1 cellular context compared by ENCODE assay signal in the genomic region with DNA sequence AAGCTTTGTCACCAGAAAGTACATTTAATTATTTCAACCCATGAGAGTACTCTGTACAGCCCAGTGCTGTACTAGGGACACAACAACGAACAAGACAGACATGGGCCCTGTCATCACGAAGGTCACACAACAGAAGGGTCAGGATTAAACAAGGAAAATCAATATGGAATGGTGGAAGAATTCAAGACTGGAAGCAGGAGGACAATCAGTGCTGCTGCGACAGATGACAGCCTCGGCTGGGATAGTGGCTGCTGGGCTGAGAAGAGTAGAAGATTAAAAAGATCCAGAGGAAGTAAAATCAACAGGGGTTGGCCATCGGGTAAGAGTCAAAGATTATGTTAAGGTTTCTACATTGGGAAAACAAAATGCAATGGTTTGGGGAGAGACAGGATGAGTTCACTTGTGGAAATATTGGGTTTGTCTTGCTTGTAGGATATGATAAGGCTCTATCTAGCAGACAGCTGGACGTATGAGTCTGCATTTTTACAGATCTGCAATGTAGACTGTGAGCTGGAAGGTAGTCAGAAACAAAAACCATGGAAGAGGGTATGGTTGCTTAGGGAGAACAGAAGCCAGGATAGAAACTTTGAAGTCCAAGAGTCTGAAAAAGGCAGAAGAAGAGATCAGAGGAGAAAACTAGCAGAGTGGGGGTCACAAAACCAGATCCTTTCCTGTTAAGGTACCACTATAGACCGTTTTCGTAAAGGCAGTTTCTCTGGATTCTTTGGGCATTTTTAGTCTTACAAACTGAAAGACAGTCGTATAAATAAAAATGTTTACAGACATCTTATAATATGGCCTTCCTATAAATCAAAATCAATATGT.
TF ChIP-seq lines count a peak whose summit lies in the region.

No MANE protein-coding gene starts in this region.

TF ChIP-seq in K562, 482 proteins besides CTCF, POLR2A, EP300 and RAD21 (continued from another document and continues in another):
- TF ChIP-seq, protein P1, sequence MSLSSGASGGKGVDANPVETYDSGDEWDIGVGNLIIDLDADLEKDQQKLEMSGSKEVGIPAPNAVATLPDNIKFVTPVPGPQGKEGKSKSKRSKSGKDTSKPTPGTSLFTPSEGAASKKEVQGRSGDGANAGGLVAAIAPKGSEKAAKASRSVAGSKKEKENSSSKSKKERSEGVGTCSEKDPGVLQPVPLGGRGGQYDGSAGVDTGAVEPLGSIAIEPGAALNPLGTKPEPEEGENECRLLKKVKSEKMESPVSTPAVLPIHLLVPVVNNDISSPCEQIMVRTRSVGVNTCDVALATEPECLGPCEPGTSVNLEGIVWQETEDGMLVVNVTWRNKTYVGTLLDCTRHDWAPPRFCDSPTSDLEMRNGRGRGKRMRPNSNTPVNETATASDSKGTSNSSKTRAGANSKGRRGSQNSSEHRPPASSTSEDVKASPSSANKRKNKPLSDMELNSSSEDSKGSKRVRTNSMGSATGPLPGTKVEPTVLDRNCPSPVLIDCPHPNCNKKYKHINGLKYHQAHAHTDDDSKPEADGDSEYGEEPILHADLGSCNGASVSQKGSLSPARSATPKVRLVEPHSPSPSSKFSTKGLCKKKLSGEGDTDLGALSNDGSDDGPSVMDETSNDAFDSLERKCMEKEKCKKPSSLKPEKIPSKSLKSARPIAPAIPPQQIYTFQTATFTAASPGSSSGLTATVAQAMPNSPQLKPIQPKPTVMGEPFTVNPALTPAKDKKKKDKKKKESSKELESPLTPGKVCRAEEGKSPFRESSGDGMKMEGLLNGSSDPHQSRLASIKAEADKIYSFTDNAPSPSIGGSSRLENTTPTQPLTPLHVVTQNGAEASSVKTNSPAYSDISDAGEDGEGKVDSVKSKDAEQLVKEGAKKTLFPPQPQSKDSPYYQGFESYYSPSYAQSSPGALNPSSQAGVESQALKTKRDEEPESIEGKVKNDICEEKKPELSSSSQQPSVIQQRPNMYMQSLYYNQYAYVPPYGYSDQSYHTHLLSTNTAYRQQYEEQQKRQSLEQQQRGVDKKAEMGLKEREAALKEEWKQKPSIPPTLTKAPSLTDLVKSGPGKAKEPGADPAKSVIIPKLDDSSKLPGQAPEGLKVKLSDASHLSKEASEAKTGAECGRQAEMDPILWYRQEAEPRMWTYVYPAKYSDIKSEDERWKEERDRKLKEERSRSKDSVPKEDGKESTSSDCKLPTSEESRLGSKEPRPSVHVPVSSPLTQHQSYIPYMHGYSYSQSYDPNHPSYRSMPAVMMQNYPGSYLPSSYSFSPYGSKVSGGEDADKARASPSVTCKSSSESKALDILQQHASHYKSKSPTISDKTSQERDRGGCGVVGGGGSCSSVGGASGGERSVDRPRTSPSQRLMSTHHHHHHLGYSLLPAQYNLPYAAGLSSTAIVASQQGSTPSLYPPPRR (CRISPR knock-in tag; IDR thresholded peaks at IDR 0.05; ENCODE audit: borderline replicate concordance) = no peak
- TF ChIP-seq, protein P2, sequence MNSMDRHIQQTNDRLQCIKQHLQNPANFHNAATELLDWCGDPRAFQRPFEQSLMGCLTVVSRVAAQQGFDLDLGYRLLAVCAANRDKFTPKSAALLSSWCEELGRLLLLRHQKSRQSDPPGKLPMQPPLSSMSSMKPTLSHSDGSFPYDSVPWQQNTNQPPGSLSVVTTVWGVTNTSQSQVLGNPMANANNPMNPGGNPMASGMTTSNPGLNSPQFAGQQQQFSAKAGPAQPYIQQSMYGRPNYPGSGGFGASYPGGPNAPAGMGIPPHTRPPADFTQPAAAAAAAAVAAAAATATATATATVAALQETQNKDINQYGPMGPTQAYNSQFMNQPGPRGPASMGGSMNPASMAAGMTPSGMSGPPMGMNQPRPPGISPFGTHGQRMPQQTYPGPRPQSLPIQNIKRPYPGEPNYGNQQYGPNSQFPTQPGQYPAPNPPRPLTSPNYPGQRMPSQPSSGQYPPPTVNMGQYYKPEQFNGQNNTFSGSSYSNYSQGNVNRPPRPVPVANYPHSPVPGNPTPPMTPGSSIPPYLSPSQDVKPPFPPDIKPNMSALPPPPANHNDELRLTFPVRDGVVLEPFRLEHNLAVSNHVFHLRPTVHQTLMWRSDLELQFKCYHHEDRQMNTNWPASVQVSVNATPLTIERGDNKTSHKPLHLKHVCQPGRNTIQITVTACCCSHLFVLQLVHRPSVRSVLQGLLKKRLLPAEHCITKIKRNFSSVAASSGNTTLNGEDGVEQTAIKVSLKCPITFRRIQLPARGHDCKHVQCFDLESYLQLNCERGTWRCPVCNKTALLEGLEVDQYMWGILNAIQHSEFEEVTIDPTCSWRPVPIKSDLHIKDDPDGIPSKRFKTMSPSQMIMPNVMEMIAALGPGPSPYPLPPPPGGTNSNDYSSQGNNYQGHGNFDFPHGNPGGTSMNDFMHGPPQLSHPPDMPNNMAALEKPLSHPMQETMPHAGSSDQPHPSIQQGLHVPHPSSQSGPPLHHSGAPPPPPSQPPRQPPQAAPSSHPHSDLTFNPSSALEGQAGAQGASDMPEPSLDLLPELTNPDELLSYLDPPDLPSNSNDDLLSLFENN (IDR thresholded peaks at IDR 0.05; ENCODE audit: low read depth in 2 of 2, low read length in 2 of 2) = no peak
- TF ChIP-seq E2F3 (CRISPR knock-in tag; IDR thresholded peaks at IDR 0.05) (no peak), ZNF174 (CRISPR knock-in tag; IDR thresholded peaks at IDR 0.05) (no peak), TCF7 (IDR thresholded peaks at IDR 0.05; ENCODE audit: borderline replicate concordance) (no peak), MAFG (tag; conservative IDR thresholded peaks at IDR 0.05) (peak; percentile 96), CHD1 (IDR thresholded peaks at IDR 0.05; ENCODE audit: low read length) (no peak), SMARCA5 (IDR thresholded peaks at IDR 0.05) (0 out of 2 replicates have a peak, but pooled peaks have one; percentile 20), MEF2D (tag; conservative IDR thresholded peaks at IDR 0.05; ENCODE audit: low read depth) (no peak; the same call in 1 of the 2 replicates), PHB2 (IDR thresholded peaks at IDR 0.05; ENCODE audit: low read depth) (peak; percentile 54; the same call in 1 of the 2 replicates), KLF1 (tag; IDR thresholded peaks at IDR 0.05) (no peak), TEAD2 (tag; IDR thresholded peaks at IDR 0.05) (no peak), SP1 (CRISPR knock-in tag; IDR thresholded peaks at IDR 0.05) (no peak), CCNT2 (IDR thresholded peaks at IDR 0.05; ENCODE audit: borderline replicate concordance, extremely low read depth, insufficient read length, low read depth, low read length) (no peak), ZNF507 (tag; conservative IDR thresholded peaks at IDR 0.05) (no peak), HNRNPK (IDR thresholded peaks at IDR 0.05; ENCODE audit: low read depth, low read length, poor library complexity, severe bottlenecking) (no peak), SPI1 (IDR thresholded peaks at IDR 0.05; ENCODE audit: borderline replicate concordance, low read depth, low read length) (no peak), NR3C1 (CRISPR knock-in tag; IDR thresholded peaks at IDR 0.05) (no peak), LARP7 (IDR thresholded peaks at IDR 0.05) (no peak), ZNF75A (CRISPR knock-in tag; IDR thresholded peaks at IDR 0.05) (no peak), SREBF1 (IDR thresholded peaks at IDR 0.05; ENCODE audit: borderline replicate concordance, low read depth, low read length) (no peak), SMAD4 (CRISPR knock-in tag; conservative IDR thresholded peaks at IDR 0.05) (peak; percentile 95), ZNF224 (CRISPR knock-in tag; IDR thresholded peaks at IDR 0.05) (no peak), NFIX (CRISPR knock-in tag; IDR thresholded peaks at IDR 0.05; ENCODE audit: low read depth) (no peak), POLR3A (IDR thresholded peaks at IDR 0.05; ENCODE audit: borderline replicate concordance, extremely low read depth, insufficient read depth, insufficient read length) (no peak), ZC3H4 (CRISPR knock-in tag; IDR thresholded peaks at IDR 0.05; ENCODE audit: borderline replicate concordance) (no peak)
- TF ChIP-seq, protein P3, sequence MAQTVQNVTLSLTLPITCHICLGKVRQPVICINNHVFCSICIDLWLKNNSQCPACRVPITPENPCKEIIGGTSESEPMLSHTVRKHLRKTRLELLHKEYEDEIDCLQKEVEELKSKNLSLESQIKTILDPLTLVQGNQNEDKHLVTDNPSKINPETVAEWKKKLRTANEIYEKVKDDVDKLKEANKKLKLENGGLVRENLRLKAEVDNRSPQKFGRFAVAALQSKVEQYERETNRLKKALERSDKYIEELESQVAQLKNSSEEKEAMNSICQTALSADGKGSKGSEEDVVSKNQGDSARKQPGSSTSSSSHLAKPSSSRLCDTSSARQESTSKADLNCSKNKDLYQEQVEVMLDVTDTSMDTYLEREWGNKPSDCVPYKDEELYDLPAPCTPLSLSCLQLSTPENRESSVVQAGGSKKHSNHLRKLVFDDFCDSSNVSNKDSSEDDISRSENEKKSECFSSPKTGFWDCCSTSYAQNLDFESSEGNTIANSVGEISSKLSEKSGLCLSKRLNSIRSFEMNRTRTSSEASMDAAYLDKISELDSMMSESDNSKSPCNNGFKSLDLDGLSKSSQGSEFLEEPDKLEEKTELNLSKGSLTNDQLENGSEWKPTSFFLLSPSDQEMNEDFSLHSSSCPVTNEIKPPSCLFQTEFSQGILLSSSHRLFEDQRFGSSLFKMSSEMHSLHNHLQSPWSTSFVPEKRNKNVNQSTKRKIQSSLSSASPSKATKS (CRISPR knock-in tag; IDR thresholded peaks at IDR 0.05) = no peak; the same call in 1 of the 2 replicates
- TF ChIP-seq, protein P4, sequence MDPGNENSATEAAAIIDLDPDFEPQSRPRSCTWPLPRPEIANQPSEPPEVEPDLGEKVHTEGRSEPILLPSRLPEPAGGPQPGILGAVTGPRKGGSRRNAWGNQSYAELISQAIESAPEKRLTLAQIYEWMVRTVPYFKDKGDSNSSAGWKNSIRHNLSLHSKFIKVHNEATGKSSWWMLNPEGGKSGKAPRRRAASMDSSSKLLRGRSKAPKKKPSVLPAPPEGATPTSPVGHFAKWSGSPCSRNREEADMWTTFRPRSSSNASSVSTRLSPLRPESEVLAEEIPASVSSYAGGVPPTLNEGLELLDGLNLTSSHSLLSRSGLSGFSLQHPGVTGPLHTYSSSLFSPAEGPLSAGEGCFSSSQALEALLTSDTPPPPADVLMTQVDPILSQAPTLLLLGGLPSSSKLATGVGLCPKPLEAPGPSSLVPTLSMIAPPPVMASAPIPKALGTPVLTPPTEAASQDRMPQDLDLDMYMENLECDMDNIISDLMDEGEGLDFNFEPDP (CRISPR knock-in tag; IDR thresholded peaks at IDR 0.05) = no peak
- TF ChIP-seq, protein P5, sequence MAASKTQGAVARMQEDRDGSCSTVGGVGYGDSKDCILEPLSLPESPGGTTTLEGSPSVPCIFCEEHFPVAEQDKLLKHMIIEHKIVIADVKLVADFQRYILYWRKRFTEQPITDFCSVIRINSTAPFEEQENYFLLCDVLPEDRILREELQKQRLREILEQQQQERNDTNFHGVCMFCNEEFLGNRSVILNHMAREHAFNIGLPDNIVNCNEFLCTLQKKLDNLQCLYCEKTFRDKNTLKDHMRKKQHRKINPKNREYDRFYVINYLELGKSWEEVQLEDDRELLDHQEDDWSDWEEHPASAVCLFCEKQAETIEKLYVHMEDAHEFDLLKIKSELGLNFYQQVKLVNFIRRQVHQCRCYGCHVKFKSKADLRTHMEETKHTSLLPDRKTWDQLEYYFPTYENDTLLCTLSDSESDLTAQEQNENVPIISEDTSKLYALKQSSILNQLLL (CRISPR knock-in tag; IDR thresholded peaks at IDR 0.05; ENCODE audit: borderline replicate concordance) = no peak
- TF ChIP-seq, protein P6, sequence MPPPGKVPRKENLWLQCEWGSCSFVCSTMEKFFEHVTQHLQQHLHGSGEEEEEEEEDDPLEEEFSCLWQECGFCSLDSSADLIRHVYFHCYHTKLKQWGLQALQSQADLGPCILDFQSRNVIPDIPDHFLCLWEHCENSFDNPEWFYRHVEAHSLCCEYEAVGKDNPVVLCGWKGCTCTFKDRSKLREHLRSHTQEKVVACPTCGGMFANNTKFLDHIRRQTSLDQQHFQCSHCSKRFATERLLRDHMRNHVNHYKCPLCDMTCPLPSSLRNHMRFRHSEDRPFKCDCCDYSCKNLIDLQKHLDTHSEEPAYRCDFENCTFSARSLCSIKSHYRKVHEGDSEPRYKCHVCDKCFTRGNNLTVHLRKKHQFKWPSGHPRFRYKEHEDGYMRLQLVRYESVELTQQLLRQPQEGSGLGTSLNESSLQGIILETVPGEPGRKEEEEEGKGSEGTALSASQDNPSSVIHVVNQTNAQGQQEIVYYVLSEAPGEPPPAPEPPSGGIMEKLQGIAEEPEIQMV (tag; conservative IDR thresholded peaks at IDR 0.05; ENCODE audit: low read depth) = no peak
- TF ChIP-seq, protein P7, sequence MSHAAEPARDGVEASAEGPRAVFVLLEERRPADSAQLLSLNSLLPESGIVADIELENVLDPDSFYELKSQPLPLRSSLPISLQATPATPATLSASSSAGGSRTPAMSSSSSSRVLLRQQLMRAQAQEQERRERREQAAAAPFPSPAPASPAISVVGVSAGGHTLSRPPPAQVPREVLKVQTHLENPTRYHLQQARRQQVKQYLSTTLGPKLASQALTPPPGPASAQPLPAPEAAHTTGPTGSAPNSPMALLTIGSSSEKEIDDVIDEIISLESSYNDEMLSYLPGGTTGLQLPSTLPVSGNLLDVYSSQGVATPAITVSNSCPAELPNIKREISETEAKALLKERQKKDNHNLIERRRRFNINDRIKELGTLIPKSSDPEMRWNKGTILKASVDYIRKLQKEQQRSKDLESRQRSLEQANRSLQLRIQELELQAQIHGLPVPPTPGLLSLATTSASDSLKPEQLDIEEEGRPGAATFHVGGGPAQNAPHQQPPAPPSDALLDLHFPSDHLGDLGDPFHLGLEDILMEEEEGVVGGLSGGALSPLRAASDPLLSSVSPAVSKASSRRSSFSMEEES (CRISPR knock-in tag; IDR thresholded peaks at IDR 0.05) = no peak
- TF ChIP-seq, protein P8, sequence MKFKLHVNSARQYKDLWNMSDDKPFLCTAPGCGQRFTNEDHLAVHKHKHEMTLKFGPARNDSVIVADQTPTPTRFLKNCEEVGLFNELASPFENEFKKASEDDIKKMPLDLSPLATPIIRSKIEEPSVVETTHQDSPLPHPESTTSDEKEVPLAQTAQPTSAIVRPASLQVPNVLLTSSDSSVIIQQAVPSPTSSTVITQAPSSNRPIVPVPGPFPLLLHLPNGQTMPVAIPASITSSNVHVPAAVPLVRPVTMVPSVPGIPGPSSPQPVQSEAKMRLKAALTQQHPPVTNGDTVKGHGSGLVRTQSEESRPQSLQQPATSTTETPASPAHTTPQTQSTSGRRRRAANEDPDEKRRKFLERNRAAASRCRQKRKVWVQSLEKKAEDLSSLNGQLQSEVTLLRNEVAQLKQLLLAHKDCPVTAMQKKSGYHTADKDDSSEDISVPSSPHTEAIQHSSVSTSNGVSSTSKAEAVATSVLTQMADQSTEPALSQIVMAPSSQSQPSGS (CRISPR knock-in tag; IDR thresholded peaks at IDR 0.05) = no peak
- TF ChIP-seq, protein P9, sequence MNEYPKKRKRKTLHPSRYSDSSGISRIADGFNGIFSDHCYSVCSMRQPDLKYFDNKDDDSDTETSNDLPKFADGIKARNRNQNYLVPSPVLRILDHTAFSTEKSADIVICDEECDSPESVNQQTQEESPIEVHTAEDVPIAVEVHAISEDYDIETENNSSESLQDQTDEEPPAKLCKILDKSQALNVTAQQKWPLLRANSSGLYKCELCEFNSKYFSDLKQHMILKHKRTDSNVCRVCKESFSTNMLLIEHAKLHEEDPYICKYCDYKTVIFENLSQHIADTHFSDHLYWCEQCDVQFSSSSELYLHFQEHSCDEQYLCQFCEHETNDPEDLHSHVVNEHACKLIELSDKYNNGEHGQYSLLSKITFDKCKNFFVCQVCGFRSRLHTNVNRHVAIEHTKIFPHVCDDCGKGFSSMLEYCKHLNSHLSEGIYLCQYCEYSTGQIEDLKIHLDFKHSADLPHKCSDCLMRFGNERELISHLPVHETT (CRISPR knock-in tag; conservative IDR thresholded peaks at IDR 0.05 in 1 of 2, IDR thresholded peaks at IDR 0.05 in 1 of 2) = no peak
